14 cellular contexts compared by ENCODE assay signal in genomic region chr15:23422946-23423708, GRCh38. TPM values are rescaled to one million over a fixed set of nuclear protein-coding genes. Genes with fewer than 3 reads are reported as not detected.
DNase-seq lines count a peak whose midpoint lies in the region; ATAC-seq and TF ChIP-seq lines count a peak whose summit lies in the region.
"Had no signal": no experiment of that assay in that cellular context is flagged by ENCODE, and none has a peak within 500 bp of the region (broad histone marks: within the 10 kb centered on the region; RNA-seq: fewer than 3 reads in every experiment).

No MANE protein-coding gene starts in this region.

- no peaks in the 10 kb centered on the region for H3K9me3 Mint-ChIP-seq in activated T-cell treated with anti-CD3 and anti-CD28 coated beads, Interleukin-2, amount 50 U/mL, for 72 hours
- no peaks in the 10 kb centered on the region for H3K9me3 Mint-ChIP-seq in activated T-cell treated with anti-CD3 and anti-CD28 coated beads, Interleukin-2, amount 50 U/mL, for 4 hours
- H3K9me3 Mint-ChIP-seq: natural killer cell had no signal

- H3K36me3 ChIP-seq in PC-3 (ENCODE audit: low read depth, low read length) (no peaks in the 10 kb centered on the region), left ventricle myocardium inferior (no peaks in the 10 kb centered on the region), aorta (ENCODE audit: control insufficient read depth in 1 of 2, insufficient read depth in 2 of 2, low read length in 1 of 2) (no peaks in the 10 kb centered on the region)
- H3K36me3 ChIP-seq: cardiac muscle cell, suprapubic skin had no signal

- POLR2A ChIA-PET in PC-3 (lab: Charles Lee; ENCODE audit: unreplicated experiment): no interaction called here

- BruUV-seq in PC-3 (replicated peaks; lab: Mats Ljungman, UMichigan): no TSS peak

- 22 to 23% methylated on average over 8 of the region's 8 CpGs for WGBS in aorta, 2 donors

- CTCF ChIA-PET in PC-3 (lab: Charles Lee): no interaction called here

- TF ChIP-seq CTCF in PC-3 (conservative IDR thresholded peaks at IDR 0.05; ENCODE audit: low read depth, low read length) (no peak), left ventricle myocardium inferior (IDR thresholded peaks at IDR 0.05; ENCODE audit: borderline replicate concordance) (no peak), dorsolateral prefrontal cortex (IDR thresholded peaks at IDR 0.05 in 54 of 56, conservative IDR thresholded peaks at IDR 0.05 in 2 of 56; ENCODE audit: low read depth in 1 of 56, partially characterized antibody in 56 of 56) (no peak)

- no peak overlapping the region for H3K27ac ChIP-seq in PC-3 (ENCODE audit: low read length)
- peak overlapping the region; percentile 77 for H3K27ac ChIP-seq in left ventricle myocardium inferior (replicated peaks)
- peak overlapping the region; percentile 47 to 94 for H3K27ac ChIP-seq in aorta (ENCODE audit: low read depth in 1 of 2, low read length in 2 of 2)
- no peak overlapping the region for H3K27ac ChIP-seq in dorsolateral prefrontal cortex
- H3K27ac ChIP-seq: cardiac muscle cell, suprapubic skin had no signal

- H4K20me1 ChIP-seq in PC-3 (ENCODE audit: low read length): no peaks in the 10 kb centered on the region

- intact Hi-C loops in PC-3 (cut with micrococcal nuclease): no loop called here
- intact Hi-C loops in left ventricle myocardium inferior (cut with micrococcal nuclease): no loop called here
- intact Hi-C loops in aorta (cut with DNase I): loop anchor here in 1 of 2 donors (10.0 kb wide), 1 partner anchor 48 kb away; no protein-coding TSS in a partner anchor
- intact Hi-C loops in dorsolateral prefrontal cortex (cut with DNase I): no loop called here

- DNase-seq in activated T-cell treated with anti-CD3 and anti-CD28 coated beads, Interleukin-2, amount 50 U/mL, for 72 hours: no peak
- no peak for DNase-seq in activated T-cell treated with anti-CD3 and anti-CD28 coated beads, Interleukin-2, amount 50 U/mL, for 48 hours
- DNase-seq in PC-3 (peak; percentile 6), left ventricle myocardium inferior (no peak), aorta (peak in 1 of 2 donors; percentile 64), dorsolateral prefrontal cortex (no peak), NCI-H2107 (lab: John Stamatoyannopoulos, UW) (no peak)
- DNase-seq in activated T-cell treated with anti-CD3 and anti-CD28 coated beads, Interleukin-2, amount 50 U/mL, for 4 hours: no peak
- DNase-seq: head of caudate nucleus, natural killer cell, NCI-H2171 had no signal

- H3K9me2 ChIP-seq in PC-3 (replicated peaks; ENCODE audit: low read length): no peaks in the 10 kb centered on the region

- H3K4me3 ChIP-seq in PC-3 (ENCODE audit: low read length): no peak overlapping the region
- H3K4me3 ChIP-seq in left ventricle myocardium inferior: no peak overlapping the region
- no peak overlapping the region for H3K4me3 ChIP-seq in aorta (ENCODE audit: low read length in 2 of 2)
- H3K4me3 ChIP-seq in dorsolateral prefrontal cortex: no peak overlapping the region
- H3K4me3 ChIP-seq: cardiac muscle cell, suprapubic skin had no signal

- H3K4me1 Mint-ChIP-seq in activated T-cell treated with anti-CD3 and anti-CD28 coated beads, Interleukin-2, amount 50 U/mL, for 72 hours (ENCODE audit: low read depth): no peaks in the 10 kb centered on the region
- H3K4me1 Mint-ChIP-seq in activated T-cell treated with anti-CD3 and anti-CD28 coated beads, Interleukin-2, amount 50 U/mL, for 4 hours (ENCODE audit: low read depth): no peaks in the 10 kb centered on the region
- H3K4me1 Mint-ChIP-seq: natural killer cell had no signal

- peak; percentile 19 to 25 for ATAC-seq in activated T-cell treated with anti-CD3 and anti-CD28 coated beads, Interleukin-2, amount 50 U/mL, for 72 hours (replicated peaks in 1 of 2)
- ATAC-seq in PC-3: peak; percentile 99
- ATAC-seq in aorta (ENCODE audit: low FRiP score): peak; percentile 89
- no peak for ATAC-seq in activated T-cell treated with anti-CD3 and anti-CD28 coated beads, Interleukin-2, amount 50 U/mL, for 4 hours
- ATAC-seq: natural killer cell had no signal

- H3K36me3 Mint-ChIP-seq in activated T-cell treated with anti-CD3 and anti-CD28 coated beads, Interleukin-2, amount 50 U/mL, for 72 hours (ENCODE audit: insufficient read depth in 2 of 2): no peaks in the 10 kb centered on the region
- no peaks in the 10 kb centered on the region for H3K36me3 Mint-ChIP-seq in activated T-cell treated with anti-CD3 and anti-CD28 coated beads, Interleukin-2, amount 50 U/mL, for 4 hours (ENCODE audit: insufficient read depth)
- H3K36me3 Mint-ChIP-seq: natural killer cell had no signal

- H3K4me2 ChIP-seq in PC-3 (ENCODE audit: low read length): peak overlapping the region; percentile 25; the same call in 1 of the 2 replicates

- no peak overlapping the region for H3K9ac ChIP-seq in PC-3 (ENCODE audit: low read length)

- no peaks in the 10 kb centered on the region for H3F3A ChIP-seq in PC-3 (ENCODE audit: low read length, unreplicated experiment)

- no peak overlapping the region for H3K27ac Mint-ChIP-seq in activated T-cell treated with anti-CD3 and anti-CD28 coated beads, Interleukin-2, amount 50 U/mL, for 72 hours
- H3K27ac Mint-ChIP-seq: natural killer cell had no signal

- H3K9me3 ChIP-seq in PC-3 (ENCODE audit: low read length): no peaks in the 10 kb centered on the region
- no peaks in the 10 kb centered on the region for H3K9me3 ChIP-seq in left ventricle myocardium inferior (replicated peaks)
- H3K9me3 ChIP-seq in aorta (ENCODE audit: control insufficient read depth, low read length): no peaks in the 10 kb centered on the region
- H3K9me3 ChIP-seq: suprapubic skin had no signal

- H3K27me3 ChIP-seq in PC-3 (ENCODE audit: low read length) (no peaks in the 10 kb centered on the region), left ventricle myocardium inferior (ENCODE audit: low read depth) (no peaks in the 10 kb centered on the region), aorta (ENCODE audit: control insufficient read depth in 1 of 2, insufficient read depth in 2 of 2, low read length in 1 of 2) (no peaks in the 10 kb centered on the region), dorsolateral prefrontal cortex (peaks cover 0 to 4% (median 0%) of the 10 kb centered on the region in 45 donors)
- H3K27me3 ChIP-seq: cardiac muscle cell, suprapubic skin had no signal

- no peak overlapping the region for H3K4me3 Mint-ChIP-seq in activated T-cell treated with anti-CD3 and anti-CD28 coated beads, Interleukin-2, amount 50 U/mL, for 72 hours
- no peak overlapping the region for H3K4me3 Mint-ChIP-seq in activated T-cell treated with anti-CD3 and anti-CD28 coated beads, Interleukin-2, amount 50 U/mL, for 4 hours
- H3K4me3 Mint-ChIP-seq: natural killer cell had no signal

- H2AFZ ChIP-seq in PC-3 (ENCODE audit: low read length): no peak overlapping the region

- no peaks in the 10 kb centered on the region for H3K79me2 ChIP-seq in PC-3 (ENCODE audit: low read length)

- H3K4me1 ChIP-seq in PC-3 (ENCODE audit: insufficient read depth, low read length) (peaks cover 7% of the 10 kb centered on the region; the same call in 1 of the 2 replicates), left ventricle myocardium inferior (peaks cover 16% of the 10 kb centered on the region), aorta (ENCODE audit: control insufficient read depth in 1 of 2, insufficient read depth in 2 of 2, low read length in 2 of 2) (peaks cover 0 to 2% of the 10 kb centered on the region in 2 donors)

- H3K27me3 Mint-ChIP-seq in activated T-cell treated with anti-CD3 and anti-CD28 coated beads, Interleukin-2, amount 50 U/mL, for 72 hours (ENCODE audit: low read depth): no peaks in the 10 kb centered on the region
- no peaks in the 10 kb centered on the region for H3K27me3 Mint-ChIP-seq in activated T-cell treated with anti-CD3 and anti-CD28 coated beads, Interleukin-2, amount 50 U/mL, for 4 hours (ENCODE audit: low read depth)

RNA-seq across cellular contexts. Expression of gene GOLGA6L2, which starts 23.9 kb away (rescaled TPM):
- not detected for total RNA-seq in activated T-cell treated with anti-CD3 and anti-CD28 coated beads, Interleukin-2, amount 50 U/mL, for 72 hours
- total RNA-seq in PC-3 (2014; rRNA removed) (not detected in 2 replicates), left ventricle myocardium inferior (not detected), aorta (not detected), dorsolateral prefrontal cortex (not detected)
- polyA plus RNA-seq in aorta: under 1 TPM in 1 of 2 donors, not detected in 1; 0.13 TPM
- total RNA-seq in activated T-cell treated with anti-CD3 and anti-CD28 coated beads, Interleukin-2, amount 50 U/mL, for 4 hours: not detected
- total RNA-seq: cardiac muscle cell, natural killer cell, SK-MEL-5, suprapubic skin had no signal
- polyA plus RNA-seq: cardiac muscle cell had no signal

Comparison
In these comparisons a context has a peak if more than half of its experiments do, and no peak if none do; other contexts are left out.
1. ATAC-seq: peak in activated T-cell treated with anti-CD3 and anti-CD28 coated beads, Interleukin-2, amount 50 U/mL, for 72 hours (2 of 2), PC-3 (single experiment) and aorta (single experiment); none in activated T-cell treated with anti-CD3 and anti-CD28 coated beads, Interleukin-2, amount 50 U/mL, for 4 hours (0 of 2).
2. H3K27ac ChIP-seq: peak in left ventricle myocardium inferior (single experiment) and aorta (2 of 2); none in PC-3 (single experiment) and dorsolateral prefrontal cortex (0 of 59).